ENCODE assay signal across 19 cellular contexts in genomic region chr6:151842816-151843215, GRCh38. TPM values are rescaled to one million over a fixed set of nuclear protein-coding genes. Genes with fewer than 3 reads are reported as not detected.
DNase-seq lines count a peak whose midpoint lies in the region; FAIRE-seq and TF ChIP-seq lines count a peak whose summit lies in the region.
"Had no signal": no experiment of that assay in that cellular context is flagged by ENCODE, and none has a peak within 500 bp of the region (broad histone marks: within the 10 kb centered on the region; RNA-seq: fewer than 3 reads in every experiment).

No MANE protein-coding gene starts in this region.

- dilution Hi-C loops in keratinocyte (cut with MboI; ENCODE audit: extremely low pct_ligation_motif_present, low sequenced_read_pairs), result no loop called here

- TF ChIP-seq CTCF in AG10803 (conservative IDR thresholded peaks at IDR 0.05; ENCODE audit: low read length) (no peak), keratinocyte (optimal IDR thresholded peaks at IDR 0.05 in 1 of 3, IDR thresholded peaks at IDR 0.05 in 1 of 3, conservative IDR thresholded peaks at IDR 0.05 in 1 of 3; ENCODE audit: extremely low read depth in 1 of 3, insufficient read depth in 2 of 3, low read length in 3 of 3) (no peak), osteocyte (IDR thresholded peaks at IDR 0.05) (no peak)

- H3K4me1 ChIP-seq in keratinocyte (ENCODE audit: control insufficient read depth, extremely low read depth, insufficient read depth, low read length), result no peaks in the 10 kb centered on the region

- no peaks in the 10 kb centered on the region for H3K27me3 Mint-ChIP-seq in osteocyte (ENCODE audit: unreplicated experiment)
- H3K27me3 Mint-ChIP-seq: CD4-positive, alpha-beta T cell; IgD-negative memory B cell had no signal

- H3K9me3 Mint-ChIP-seq in osteocyte (ENCODE audit: unreplicated experiment), result no peaks in the 10 kb centered on the region

- no peaks in the 10 kb centered on the region for H4K20me1 ChIP-seq in keratinocyte (ENCODE audit: control insufficient read depth, extremely low read depth, insufficient read depth, low read length)
- H4K20me1 ChIP-seq: BLaER1 treated with 17β-estradiol and CSF1 and Interleukin-3, amounts not matched to agents 10 nM and 100 nM had no signal

- no peak overlapping the region for H3K4me2 ChIP-seq in keratinocyte (ENCODE audit: control insufficient read depth, extremely low read depth, insufficient read depth, low read depth, low read length)

- H3K4me3 ChIP-seq in AG10803 (ENCODE audit: low read length) (no peak overlapping the region), keratinocyte (ENCODE audit: control insufficient read depth in 2 of 3, extremely low read depth in 1 of 3, insufficient read depth in 2 of 3, low read depth in 1 of 3, low read length in 3 of 3) (no peak overlapping the region)
- H3K4me3 ChIP-seq: BLaER1 treated with 17β-estradiol and CSF1 and Interleukin-3, amounts not matched to agents 10 nM and 100 nM; GM12878 had no signal

- H3K27ac ChIP-seq in keratinocyte (ENCODE audit: control insufficient read depth, insufficient read depth, low read length), result no peak overlapping the region
- H3K27ac ChIP-seq: BLaER1 treated with 17β-estradiol and CSF1 and Interleukin-3, amounts not matched to agents 10 nM and 100 nM had no signal

- H3K9me3 ChIP-seq in keratinocyte (ENCODE audit: control insufficient read depth, low read depth, low read length), result no peaks in the 10 kb centered on the region
- H3K9me3 ChIP-seq: BLaER1 treated with 17β-estradiol and CSF1 and Interleukin-3, amounts not matched to agents 10 nM and 100 nM had no signal

- peak; percentile 41 for FAIRE-seq in keratinocyte (lab: Jason Lieb, UNC)
- FAIRE-seq: GM12878, GM18507, H54 had no signal

- DNase-seq in AG10803 (ENCODE audit: low read depth), result peak; percentile 5
- peak; percentile 3 for DNase-seq in HT1080 (ENCODE audit: low read depth)
- peak; percentile 35 for DNase-seq in fibroblast of gingiva (ENCODE audit: low read depth)
- DNase-seq in keratinocyte (ENCODE audit: low read depth, low spot score), result no peak
- no peak for DNase-seq in DMS79 (lab: John Stamatoyannopoulos, UW)
- DNase-seq in osteocyte (ENCODE audit: extremely low spot score, unreplicated experiment), result no peak
- no peak for DNase-seq in NOMO-1 (lab: John Stamatoyannopoulos, UW; ENCODE audit: unreplicated experiment in 2 of 2)
- DNase-seq in activated CD4-positive, alpha-beta T cell treated with anti-CD3 and anti-CD28 coated beads for 4 hours, result no peak
- DNase-seq: 8988T; Calu3; CD4-positive, alpha-beta T cell; DMS 273 treated with DMSO at 0.1 percent for 48 hours had no signal

- H2AFZ ChIP-seq in keratinocyte (ENCODE audit: control insufficient read depth, low read length), result no peak overlapping the region

- no peaks in the 10 kb centered on the region for H3K36me3 ChIP-seq in keratinocyte (ENCODE audit: control insufficient read depth in 2 of 2, extremely low read depth in 1 of 2, insufficient read depth in 2 of 2, low read length in 2 of 2)
- H3K36me3 ChIP-seq: BLaER1 treated with 17β-estradiol and CSF1 and Interleukin-3, amounts not matched to agents 10 nM and 100 nM had no signal

- H3K4me1 Mint-ChIP-seq in osteocyte (ENCODE audit: unreplicated experiment), result no peaks in the 10 kb centered on the region
- H3K4me1 Mint-ChIP-seq: IgD-negative memory B cell had no signal

- no peak overlapping the region for H3K27ac Mint-ChIP-seq in osteocyte (ENCODE audit: unreplicated experiment)
- H3K27ac Mint-ChIP-seq: CD4-positive, alpha-beta T cell; IgD-negative memory B cell had no signal

- no peaks in the 10 kb centered on the region for H3K36me3 Mint-ChIP-seq in osteocyte (ENCODE audit: unreplicated experiment)
- H3K36me3 Mint-ChIP-seq: IgD-negative memory B cell had no signal

- H3K9me1 ChIP-seq in keratinocyte (ENCODE audit: control insufficient read depth, extremely low read depth, insufficient read depth, low read length), result no peaks in the 10 kb centered on the region

- H3K27me3 ChIP-seq in keratinocyte (ENCODE audit: control insufficient read depth, extremely low read depth, insufficient read depth, low read length), result no peaks in the 10 kb centered on the region
- H3K27me3 ChIP-seq: BLaER1 treated with 17β-estradiol and CSF1 and Interleukin-3, amounts not matched to agents 10 nM and 100 nM had no signal

- no peaks in the 10 kb centered on the region for H3K79me2 ChIP-seq in keratinocyte (ENCODE audit: control insufficient read depth, insufficient read depth, low read length)

- H3K4me3 Mint-ChIP-seq in osteocyte (ENCODE audit: unreplicated experiment), result no peak overlapping the region
- H3K4me3 Mint-ChIP-seq: CD4-positive, alpha-beta T cell; IgD-negative memory B cell had no signal

- H3K9ac ChIP-seq in keratinocyte (ENCODE audit: control insufficient read depth, extremely low read depth, insufficient read depth, low read length), result no peak overlapping the region
- H3K9ac ChIP-seq: BLaER1 treated with 17β-estradiol and CSF1 and Interleukin-3, amounts not matched to agents 10 nM and 100 nM had no signal

RNA-seq across cellular contexts. Expression of gene ESR1, which starts 35.3 kb away (rescaled TPM):
- total RNA-seq in HT1080 (2014; rRNA removed; shearing (Covaris generic)), result 0.03 TPM in 1 of 2 replicates, not detected in the other
- 0.09 and 0.30 TPM in 2 replicates for polyA plus RNA-seq in HT1080 (2015; cell fraction: cytosol; rRNA removed)
- 0.12 and 0.17 TPM in 2 replicates for polyA plus RNA-seq in HT1080 (2015; cell fraction: nucleus; rRNA removed)
- polyA plus RNA-seq in keratinocyte, result 0.17 to 0.77 TPM (median 0.22 TPM) in 3 replicates
- polyA plus RNA-seq in keratinocyte (2011; ENCODE audit: low read depth), result not detected
- polyA plus RNA-seq in keratinocyte (2011; cell fraction: cytosol; rRNA removed), result 0.10 and 0.23 TPM in 2 replicates
- polyA plus RNA-seq in keratinocyte (2011; cell fraction: nucleus; rRNA removed), result 0.45 and 0.49 TPM in 2 replicates
- polyA plus RNA-seq in keratinocyte (2012; ENCODE audit: low replicate concordance), result 0.08 and 0.19 TPM in 2 replicates
- polyA minus RNA-seq in keratinocyte, result 0.13 to 1.8 TPM (median 1.7 TPM) in 3 replicates
- not detected for polyA minus RNA-seq in keratinocyte (2011; cell fraction: cytosol; rRNA and poly(A)+ RNA removed)
- 1.2 and 1.6 TPM in 2 replicates for polyA minus RNA-seq in keratinocyte (2011; cell fraction: nucleus; rRNA and poly(A)+ RNA removed)
- not detected in 2 replicates for total RNA-seq in osteocyte
- total RNA-seq: G401, HT-29 had no signal

Comparison
In these comparisons a context has a peak if more than half of its experiments do, and no peak if none do; other contexts are left out.
1. DNase-seq: peak in AG10803 (single experiment), HT1080 (single experiment) and fibroblast of gingiva (single experiment); none in keratinocyte (single experiment), DMS79 (single experiment), osteocyte (single experiment), NOMO-1 (0 of 2) and activated CD4-positive, alpha-beta T cell treated with anti-CD3 and anti-CD28 coated beads for 4 hours (0 of 2).